Comparison of ENCODE assay signal across 8 cellular contexts in genomic region chr11:10208045-10208674, GRCh38.
A peak's percentile ranks its signal among the peaks of the same experiment; 100 is the strongest.
DNase-seq lines count a peak whose midpoint lies in the region; ATAC-seq, FAIRE-seq and TF ChIP-seq lines count a peak whose summit lies in the region.

No MANE protein-coding gene starts in this region.

- FAIRE-seq in urothelium cell line (lab: Jason Lieb, UNC) = no peak

- no peaks in the 10 kb centered on the region for H3K36me3 ChIP-seq in liver (ENCODE audit: control insufficient read depth in 4 of 4, insufficient read depth in 3 of 4, low read depth in 1 of 4, low read length in 3 of 4)

- H3K27ac ChIP-seq in HL-60 (replicated peaks) = no peak overlapping the region
- peak overlapping the region in 1 of 2 donors; percentile 13 for H3K27ac ChIP-seq in liver (ENCODE audit: low read depth in 1 of 2, low read length in 2 of 2)

- no peaks in the 10 kb centered on the region for H3K27me3 ChIP-seq in HL-60 (ENCODE audit: insufficient read depth, poor library complexity, severe bottlenecking)
- H3K27me3 ChIP-seq in liver (ENCODE audit: control insufficient read depth in 4 of 4, insufficient read depth in 4 of 4, low read length in 3 of 4) = no peaks in the 10 kb centered on the region

- peak; percentile 58 for DNase-seq in EL
- DNase-seq in HL-60 (ENCODE audit: low read depth in 1 of 2, low spot score in 1 of 2) = peak in 1 of 2 experiments; percentile 6
- DNase-seq in NOMO-1 treated with DMSO at 0.1 percent for 48 hours (lab: John Stamatoyannopoulos, UW; ENCODE audit: unreplicated experiment) = peak; percentile 19
- peak; percentile 74 for DNase-seq in choroid plexus epithelial cell (ENCODE audit: low read depth)
- peak; percentile 46 for DNase-seq in urothelium cell line (ENCODE audit: low spot score)
- DNase-seq in GOT3 (lab: John Stamatoyannopoulos, UW) = no peak

- 39% methylated on average over 5 of the region's 5 CpGs for WGBS in liver

- peaks cover 0 to 3% (median 0%) of the 10 kb centered on the region in 4 donors for H3K9me3 ChIP-seq in liver (ENCODE audit: control insufficient read depth in 4 of 4, low read length in 3 of 4)

- peak; percentile 85 to 90 for TF ChIP-seq RAD21 in liver (IDR thresholded peaks at IDR 0.05)

- no peak for ATAC-seq in GM19463 (IDR thresholded peaks at IDR 0.05; ENCODE audit: unreplicated experiment)

- no peak overlapping the region for H3K4me3 ChIP-seq in HL-60 (replicated peaks; ENCODE audit: insufficient read depth, low read length)
- H3K4me3 ChIP-seq in choroid plexus epithelial cell (ENCODE audit: low read depth, low read length) = no peak overlapping the region
- no peak overlapping the region for H3K4me3 ChIP-seq in liver (ENCODE audit: low read depth in 1 of 3, low read length in 3 of 3)

- no peak overlapping the region for H3K9ac ChIP-seq in liver (ENCODE audit: low read depth in 1 of 2, low read length in 2 of 2)

- TF ChIP-seq CTCF in HL-60 (IDR thresholded peaks at IDR 0.05; ENCODE audit: insufficient read depth, low read length) = peak; percentile 28
- TF ChIP-seq CTCF in choroid plexus epithelial cell (conservative IDR thresholded peaks at IDR 0.05; ENCODE audit: low read depth, low read length) = peak; percentile 63
- peak; percentile 59 for TF ChIP-seq CTCF in liver (IDR thresholded peaks at IDR 0.05; ENCODE audit: low read depth, low read length, missing input control)

- peaks cover 2 to 5% (median 3%) of the 10 kb centered on the region in 4 donors for H3K4me1 ChIP-seq in liver (ENCODE audit: control insufficient read depth in 4 of 4, insufficient read depth in 4 of 4, low read length in 3 of 4)

TF ChIP-seq in liver, 16 proteins besides CTCF, POLR2A, EP300 and RAD21:
- no peak for TF ChIP-seq SP1 (IDR thresholded peaks at IDR 0.05)
- no peak for TF ChIP-seq HNF4A (conservative IDR thresholded peaks at IDR 0.05)
- TF ChIP-seq FOXA1 (IDR thresholded peaks at IDR 0.05) = no peak
- no peak for TF ChIP-seq ZBTB33 (IDR thresholded peaks at IDR 0.05)
- TF ChIP-seq MAX (IDR thresholded peaks at IDR 0.05) = no peak
- TF ChIP-seq REST (IDR thresholded peaks at IDR 0.05) = no peak
- no peak for TF ChIP-seq RXRA (IDR thresholded peaks at IDR 0.05)
- TF ChIP-seq GABPA (IDR thresholded peaks at IDR 0.05 in 1 of 2, conservative IDR thresholded peaks at IDR 0.05 in 1 of 2) = no peak
- no peak for TF ChIP-seq EGR1 (IDR thresholded peaks at IDR 0.05; ENCODE audit: low read depth in 2 of 2)
- no peak for TF ChIP-seq YY1 (IDR thresholded peaks at IDR 0.05)
- TF ChIP-seq ATF3 (IDR thresholded peaks at IDR 0.05) = no peak
- TF ChIP-seq FOXA2 (IDR thresholded peaks at IDR 0.05) = no peak
TF ChIP-seq in liver: peak in this region for 0.
